In the genomic region with DNA sequence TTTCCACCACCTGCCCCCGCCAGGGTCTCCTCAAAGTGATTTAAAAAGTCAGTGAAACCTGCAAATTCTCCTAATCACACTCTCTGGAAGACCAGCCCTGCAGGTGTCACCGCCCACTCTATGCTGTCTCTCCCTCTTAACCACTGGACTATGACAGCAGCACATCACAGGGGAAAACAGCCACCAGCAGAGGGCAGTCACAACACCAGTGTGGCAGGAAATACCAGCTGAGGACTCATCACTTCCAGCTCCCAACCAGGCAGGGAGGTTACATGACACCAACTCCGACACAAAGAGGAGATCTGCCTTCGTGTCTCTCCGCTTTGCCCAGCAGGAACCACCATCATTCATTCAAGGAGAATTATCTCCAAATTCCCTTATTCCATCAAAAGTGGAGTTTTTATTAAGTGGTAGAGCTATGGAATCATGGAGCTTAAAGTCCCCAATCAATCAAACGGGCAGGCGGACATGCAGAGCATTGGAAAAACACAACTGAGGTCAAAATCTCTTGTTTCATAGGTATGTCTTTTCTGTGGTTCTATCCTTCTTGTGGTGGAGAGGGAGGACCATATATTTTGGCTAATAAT, we compare ENCODE assay signal across 8 cellular contexts.
DNase-seq lines count a peak whose midpoint lies in the region; ATAC-seq and TF ChIP-seq lines count a peak whose summit lies in the region.

No MANE protein-coding gene starts in this region.

- in situ Hi-C loops in ACHN (cut with HindIII; ENCODE audit: low pct_ligation_motif_present, low pct_unique_long_range_greater_than_20kb, low sequenced_read_pairs), result no loop called here

- H3K4me3 Mint-ChIP-seq in activated CD4-positive, alpha-beta memory T cell treated with anti-CD3 and anti-CD28 coated beads, Interleukin-2, amount 10 ng/mL, durations not matched to agents 7 days and 5 days, result no peak overlapping the region
- H3K4me3 Mint-ChIP-seq in endothelial cell (ENCODE audit: unreplicated experiment), result no peak overlapping the region

- H3K27me3 Mint-ChIP-seq in activated CD4-positive, alpha-beta memory T cell treated with anti-CD3 and anti-CD28 coated beads, Interleukin-2, amount 10 ng/mL, durations not matched to agents 7 days and 5 days, result peaks cover 14% of the 10 kb centered on the region
- peaks cover 3% of the 10 kb centered on the region for H3K27me3 Mint-ChIP-seq in endothelial cell (ENCODE audit: unreplicated experiment)

- DNase-seq in ACHN, result peak; percentile 85
- DNase-seq in NCI-H748 treated with DMSO at 0.1 percent for 48 hours (lab: John Stamatoyannopoulos, UW), result peak; percentile 24
- peak; percentile 79 for DNase-seq in activated CD4-positive, alpha-beta memory T cell treated with anti-CD3 and anti-CD28 coated beads, Interleukin-2, amount 10 ng/mL, durations not matched to agents 7 days and 5 days
- peak; percentile 86 for DNase-seq in endothelial cell (ENCODE audit: low spot score)
- peak; percentile 79 for DNase-seq in midbrain (lab: John Stamatoyannopoulos, UW)
- peak; percentile 67 to 80 for DNase-seq in stimulated activated CD8-positive, alpha-beta memory T cell treated with anti-CD3 and anti-CD28 coated beads, Interleukin-2, amount 100 ng/mL, for 48 hours (ENCODE audit: low read depth in 2 of 2)

- H3K9me3 Mint-ChIP-seq in activated CD4-positive, alpha-beta memory T cell treated with anti-CD3 and anti-CD28 coated beads, Interleukin-2, amount 10 ng/mL, durations not matched to agents 7 days and 5 days, result no peaks in the 10 kb centered on the region
- no peaks in the 10 kb centered on the region for H3K9me3 Mint-ChIP-seq in endothelial cell (ENCODE audit: unreplicated experiment)

- peaks cover 5% of the 10 kb centered on the region for H3K4me1 Mint-ChIP-seq in activated CD4-positive, alpha-beta memory T cell treated with anti-CD3 and anti-CD28 coated beads, Interleukin-2, amount 10 ng/mL, durations not matched to agents 7 days and 5 days
- peaks cover 11% of the 10 kb centered on the region for H3K4me1 Mint-ChIP-seq in endothelial cell (ENCODE audit: unreplicated experiment)

- peak; percentile 68 for ATAC-seq in GM18907 (IDR thresholded peaks at IDR 0.05; ENCODE audit: unreplicated experiment)
- ATAC-seq in HG03432 (IDR thresholded peaks at IDR 0.05; ENCODE audit: unreplicated experiment), result peak; percentile 74

- POLR2A ChIA-PET in activated CD4-positive, alpha-beta memory T cell treated with anti-CD3 and anti-CD28 coated beads, Interleukin-2, amount 10 ng/mL, durations not matched to agents 7 days and 5 days (lab: Charles Lee), result interaction anchor here (0.6 kb wide), 1 partner anchor 1209 kb away, joined by 4 read pairs; no protein-coding TSS in a partner anchor

- CTCF ChIA-PET in activated CD4-positive, alpha-beta memory T cell treated with anti-CD3 and anti-CD28 coated beads, Interleukin-2, amount 10 ng/mL, durations not matched to agents 7 days and 5 days (lab: Charles Lee), result interaction anchor here (0.7 to 1.8 kb wide), 31 partner anchors 8 to 601 kb away, joined by 3 to 19 read pairs (median 4); no protein-coding TSS in a partner anchor

- TF ChIP-seq CTCF in endothelial cell (IDR thresholded peaks at IDR 0.05; ENCODE audit: unreplicated experiment), result peak; percentile 79

- H3K27ac Mint-ChIP-seq in activated CD4-positive, alpha-beta memory T cell treated with anti-CD3 and anti-CD28 coated beads, Interleukin-2, amount 10 ng/mL, durations not matched to agents 7 days and 5 days, result no peak overlapping the region
- H3K27ac Mint-ChIP-seq in endothelial cell (ENCODE audit: unreplicated experiment), result no peak overlapping the region

- H3K36me3 Mint-ChIP-seq in activated CD4-positive, alpha-beta memory T cell treated with anti-CD3 and anti-CD28 coated beads, Interleukin-2, amount 10 ng/mL, durations not matched to agents 7 days and 5 days (ENCODE audit: low read depth), result no peaks in the 10 kb centered on the region
- peaks cover 13% of the 10 kb centered on the region for H3K36me3 Mint-ChIP-seq in endothelial cell (ENCODE audit: low read depth, unreplicated experiment)

Comparison
In these comparisons a context has a peak if more than half of its experiments do, and no peak if none do; other contexts are left out.
1. Peak in every context shown above with its lines: DNase-seq and ATAC-seq.
2. DNase-seq: peak in every context shown above with its lines; median percentile 86 in endothelial cell; 85 in ACHN; 79 in activated CD4-positive, alpha-beta memory T cell treated with anti-CD3 and anti-CD28 coated beads, Interleukin-2, amount 10 ng/mL, durations not matched to agents 7 days and 5 days; 79 in midbrain; 74 in stimulated activated CD8-positive, alpha-beta memory T cell treated with anti-CD3 and anti-CD28 coated beads, Interleukin-2, amount 100 ng/mL, for 48 hours; 24 in NCI-H748 treated with DMSO at 0.1 percent for 48 hours.